Comparison of ENCODE assay signal across 26 cellular contexts in genomic region chr11:119623682-119624081, GRCh38.
"Had no signal": no experiment of that assay in that cellular context is flagged by ENCODE, and none has a peak within 500 bp of the region (broad histone marks: within the 10 kb centered on the region; RNA-seq: fewer than 3 reads in every experiment).

No MANE protein-coding gene starts in this region.

- H3K36me3 ChIP-seq: esophagus squamous epithelium, gastrocnemius medialis, left ventricle myocardium inferior, pancreas, right atrium auricular region, stomach, suprapubic skin, transverse colon, uterus had no signal

- H3K4me1 ChIP-seq: pancreas, transverse colon, uterus had no signal

- ATAC-seq: activated CD4-positive, alpha-beta T cell treated with anti-CD3 and anti-CD28 coated beads for 36 hours; activated T-cell treated with anti-CD3 and anti-CD28 coated beads, Interleukin-2, amount 50 U/mL, for 72 hours; gastrocnemius medialis; natural killer cell; psoas muscle; stimulated activated memory B cell treated with anti-CD40 and anti-IgM and Interleukin-4, amounts not matched to agents 10 μg/mL and 1 μg/mL and 100 μg/mL, for 72 hours had no signal

- H3K9me3 ChIP-seq: esophagus squamous epithelium, gastrocnemius medialis, left ventricle myocardium inferior, pancreas, psoas muscle, right atrium auricular region, stomach, suprapubic skin, transverse colon, uterus had no signal

- H3K4me3 ChIP-seq: coronary artery, esophagus squamous epithelium, gastrocnemius medialis, left ventricle myocardium inferior, pancreas, psoas muscle, right atrium auricular region, skin epidermis, stomach, suprapubic skin, transverse colon, uterus had no signal

- H3K27me3 ChIP-seq: pancreas, right atrium auricular region, suprapubic skin, uterus had no signal

- H3K9me3 Mint-ChIP-seq: activated B cell treated with CpG ODN at 0.5 μM for 24 hours; activated naive CD4-positive, alpha-beta T cell treated with anti-CD3 and anti-CD28 coated beads, Interleukin-2, amount 10 ng/mL, durations not matched to agents 7 days and 5 days; activated T-cell treated with anti-CD3 and anti-CD28 coated beads, Interleukin-2, amount 50 U/mL, for 72 hours; endodermal cell; natural killer cell; stimulated activated memory B cell treated with anti-CD40 and anti-IgM and Interleukin-4, amounts not matched to agents 10 μg/mL and 1 μg/mL and 100 μg/mL, for 72 hours had no signal

- H3K36me3 Mint-ChIP-seq: activated naive CD4-positive, alpha-beta T cell treated with anti-CD3 and anti-CD28 coated beads, Interleukin-2, amount 10 ng/mL, durations not matched to agents 7 days and 5 days; natural killer cell; stimulated activated memory B cell treated with anti-CD40 and anti-IgM and Interleukin-4, amounts not matched to agents 10 μg/mL and 1 μg/mL and 100 μg/mL, for 72 hours had no signal

- H3K27ac Mint-ChIP-seq: activated B cell treated with CpG ODN at 0.5 μM for 24 hours; activated CD4-positive, alpha-beta T cell treated with anti-CD3 and anti-CD28 coated beads for 36 hours; activated naive CD4-positive, alpha-beta T cell treated with anti-CD3 and anti-CD28 coated beads, Interleukin-2, amount 10 ng/mL, durations not matched to agents 7 days and 5 days; activated T-cell treated with anti-CD3 and anti-CD28 coated beads, Interleukin-2, amount 50 U/mL, for 72 hours; endodermal cell; natural killer cell; stimulated activated memory B cell treated with anti-CD40 and anti-IgM and Interleukin-4, amounts not matched to agents 10 μg/mL and 1 μg/mL and 100 μg/mL, for 72 hours had no signal

- H3K4me3 Mint-ChIP-seq: activated B cell treated with CpG ODN at 0.5 μM for 24 hours; activated CD4-positive, alpha-beta T cell treated with anti-CD3 and anti-CD28 coated beads for 36 hours; activated naive CD4-positive, alpha-beta T cell treated with anti-CD3 and anti-CD28 coated beads, Interleukin-2, amount 10 ng/mL, durations not matched to agents 7 days and 5 days; activated T-cell treated with anti-CD3 and anti-CD28 coated beads, Interleukin-2, amount 50 U/mL, for 72 hours; endodermal cell; natural killer cell; stimulated activated memory B cell treated with anti-CD40 and anti-IgM and Interleukin-4, amounts not matched to agents 10 μg/mL and 1 μg/mL and 100 μg/mL, for 72 hours had no signal

- H3K27ac ChIP-seq: coronary artery, esophagus squamous epithelium, gastrocnemius medialis, left ventricle myocardium inferior, pancreas, psoas muscle, right atrium auricular region, skin epidermis, stomach, suprapubic skin, transverse colon, uterus had no signal

- H3K4me1 Mint-ChIP-seq: activated CD4-positive, alpha-beta T cell treated with anti-CD3 and anti-CD28 coated beads for 36 hours; activated naive CD4-positive, alpha-beta T cell treated with anti-CD3 and anti-CD28 coated beads, Interleukin-2, amount 10 ng/mL, durations not matched to agents 7 days and 5 days; natural killer cell; stimulated activated memory B cell treated with anti-CD40 and anti-IgM and Interleukin-4, amounts not matched to agents 10 μg/mL and 1 μg/mL and 100 μg/mL, for 72 hours had no signal

- DNase-seq: activated B cell treated with CpG ODN at 0.5 μM for 24 hours; activated CD4-positive, alpha-beta T cell treated with anti-CD3 and anti-CD28 coated beads, Interleukin-2, amount 50 U/mL, for 48 hours; activated effector memory CD4-positive, alpha-beta T cell treated with anti-CD3 and anti-CD28 coated beads, Interleukin-2, amount 50 U/mL, for 16 hours; activated naive CD4-positive, alpha-beta T cell treated with anti-CD3 and anti-CD28 coated beads, Interleukin-2, amount 10 ng/mL, durations not matched to agents 7 days and 5 days; activated T-cell treated with anti-CD3 and anti-CD28 coated beads, Interleukin-2, amount 50 U/mL, for 72 hours; amygdala; cerebellar nuclear complex; esophagus squamous epithelium; gastrocnemius medialis; hippocampal formation; kidney glomerular epithelial cell; left ventricle myocardium inferior; midbrain; natural killer cell; stomach; transverse colon; uterus had no signal
